Comparison of ENCODE assay signal across 20 cellular contexts in genomic region chr14:100035700-100036099, GRCh38.
"Had no signal": no experiment of that assay in that cellular context is flagged by ENCODE, and none has a peak within 500 bp of the region (broad histone marks: within the 10 kb centered on the region; RNA-seq: fewer than 3 reads in every experiment).

No MANE protein-coding gene starts in this region.

- H3K27me3 ChIP-seq: gastrocnemius medialis, heart right ventricle, pancreas, suprapubic skin, transverse colon, uterus had no signal

- H3K27ac ChIP-seq: gastrocnemius medialis, heart right ventricle, pancreas, suprapubic skin, transverse colon, uterus had no signal

- H3K36me3 Mint-ChIP-seq: activated CD8-positive, alpha-beta memory T cell treated with anti-CD3 and anti-CD28 coated beads, Interleukin-2, amount 10 ng/mL, durations not matched to agents 7 days and 5 days; activated naive CD8-positive, alpha-beta T cell; natural killer cell had no signal

- H3K27ac Mint-ChIP-seq: activated CD4-positive, alpha-beta memory T cell treated with anti-CD3 and anti-CD28 coated beads, Interleukin-2, amount 10 ng/mL, durations not matched to agents 7 days and 5 days; activated CD8-positive, alpha-beta memory T cell treated with anti-CD3 and anti-CD28 coated beads, Interleukin-2, amount 10 ng/mL, durations not matched to agents 7 days and 5 days; activated naive CD8-positive, alpha-beta T cell; natural killer cell had no signal

- H3K4me1 Mint-ChIP-seq: activated CD4-positive, alpha-beta memory T cell treated with anti-CD3 and anti-CD28 coated beads, Interleukin-2, amount 10 ng/mL, durations not matched to agents 7 days and 5 days had no signal

- H3K27me3 Mint-ChIP-seq: activated CD4-positive, alpha-beta memory T cell treated with anti-CD3 and anti-CD28 coated beads, Interleukin-2, amount 10 ng/mL, durations not matched to agents 7 days and 5 days; activated CD8-positive, alpha-beta memory T cell treated with anti-CD3 and anti-CD28 coated beads, Interleukin-2, amount 10 ng/mL, durations not matched to agents 7 days and 5 days; activated naive CD8-positive, alpha-beta T cell; stimulated activated naive CD8-positive, alpha-beta T cell treated with anti-CD3 and anti-CD28 coated beads, Interleukin-15, amount 100 ng/mL, for 72 hours had no signal

- DNase-seq: activated CD4-positive, alpha-beta memory T cell treated with anti-CD3 and anti-CD28 coated beads, Interleukin-2, amount 10 ng/mL, durations not matched to agents 7 days and 5 days; activated CD4-positive, alpha-beta T cell treated with anti-CD3 and anti-CD28 coated beads for 48 hours; activated CD4-positive, CD25-positive, alpha-beta regulatory T cell; activated CD8-positive, alpha-beta memory T cell treated with anti-CD3 and anti-CD28 coated beads, Interleukin-2, amount 10 ng/mL, durations not matched to agents 7 days and 5 days; cerebellar nuclear complex; cortex of kidney; effector CD4-positive, alpha-beta T cell; gastrocnemius medialis; heart right ventricle; natural killer cell; pancreas; stimulated activated CD4-positive, alpha-beta T cell treated with anti-CD3 and anti-CD28 coated beads, Interleukin-4, amount 100 ng/mL, for 1 hour; stimulated activated naive CD8-positive, alpha-beta T cell treated with anti-CD3 and anti-CD28 coated beads, Interleukin-15, amount 100 ng/mL, for 72 hours; transverse colon; uterus had no signal

- H3K4me2 ChIP-seq: smooth muscle cell had no signal

- ATAC-seq: activated CD8-positive, alpha-beta memory T cell treated with anti-CD3 and anti-CD28 coated beads, Interleukin-2, amount 10 ng/mL, durations not matched to agents 7 days and 5 days; esophagus mucosa; gastrocnemius medialis; heart right ventricle; natural killer cell; pancreas; sciatic nerve; stimulated activated naive CD8-positive, alpha-beta T cell treated with anti-CD3 and anti-CD28 coated beads, Interleukin-15, amount 100 ng/mL, for 72 hours had no signal

- H3K4me3 Mint-ChIP-seq: activated CD4-positive, alpha-beta memory T cell treated with anti-CD3 and anti-CD28 coated beads, Interleukin-2, amount 10 ng/mL, durations not matched to agents 7 days and 5 days; activated CD8-positive, alpha-beta memory T cell treated with anti-CD3 and anti-CD28 coated beads, Interleukin-2, amount 10 ng/mL, durations not matched to agents 7 days and 5 days; activated naive CD8-positive, alpha-beta T cell; natural killer cell; stimulated activated naive CD8-positive, alpha-beta T cell treated with anti-CD3 and anti-CD28 coated beads, Interleukin-15, amount 100 ng/mL, for 72 hours had no signal

- H3K4me3 ChIP-seq: gastrocnemius medialis, heart right ventricle, pancreas, smooth muscle cell, suprapubic skin, transverse colon, uterus had no signal

- H3K9me3 Mint-ChIP-seq: activated CD4-positive, alpha-beta memory T cell treated with anti-CD3 and anti-CD28 coated beads, Interleukin-2, amount 10 ng/mL, durations not matched to agents 7 days and 5 days; natural killer cell; stimulated activated naive CD8-positive, alpha-beta T cell treated with anti-CD3 and anti-CD28 coated beads, Interleukin-15, amount 100 ng/mL, for 72 hours had no signal

- H3K36me3 ChIP-seq: gastrocnemius medialis, heart right ventricle, pancreas, suprapubic skin, transverse colon, uterus had no signal

- H3K9me3 ChIP-seq: gastrocnemius medialis, heart right ventricle, pancreas, suprapubic skin, transverse colon, uterus had no signal
